In the genomic region with DNA sequence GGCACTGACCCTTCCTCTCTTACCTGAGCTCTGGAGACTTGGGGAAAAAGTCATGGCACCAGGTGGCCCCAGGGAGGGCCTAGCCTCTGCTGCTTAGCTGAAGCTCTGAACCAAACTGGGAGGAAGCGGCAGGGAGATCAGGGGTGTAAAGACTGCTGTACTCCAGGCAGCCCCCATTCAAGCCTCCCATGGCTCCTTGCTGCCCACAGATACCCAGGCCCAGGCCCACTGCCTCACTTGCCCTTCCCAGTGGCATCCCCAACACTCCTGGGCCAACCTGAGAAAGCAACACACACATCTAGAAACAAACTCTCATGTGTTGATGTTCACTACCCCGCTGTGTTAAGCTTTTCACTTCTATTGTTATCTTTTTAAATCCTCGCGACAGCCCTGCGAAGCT, we compare ENCODE assay signal across 37 cellular contexts.
"Had no signal": no experiment of that assay in that cellular context is flagged by ENCODE, and none has a peak within 500 bp of the region (broad histone marks: within the 10 kb centered on the region; RNA-seq: fewer than 3 reads in every experiment).

No MANE protein-coding gene starts in this region.

- H3K27me3 ChIP-seq: brain microvascular endothelial cell, Peyer's patch had no signal

- H3K4me2 ChIP-seq: KMS-11 had no signal

- ATAC-seq: activated T-cell treated with anti-CD3 and anti-CD28 coated beads, Interleukin-2, amount 50 U/mL, for 72 hours; activated T-helper 17 cell treated with anti-CD3 and anti-CD28 coated beads, Interleukin-2, amount 50 U/mL, for 72 hours; PC-3; Right ventricle myocardium inferior; SK-N-SH treated with all-trans-retinoic acid at 6 μM for 48 hours; T-cell; T-helper 17 cell had no signal

- H3K36me3 Mint-ChIP-seq: activated CD4-positive, alpha-beta memory T cell treated with anti-CD3 and anti-CD28 coated beads for 36 hours; activated naive CD8-positive, alpha-beta T cell treated with anti-CD3 and anti-CD28 coated beads for 36 hours; T-cell had no signal

- DNase-seq: activated B cell treated with CpG ODN at 0.5 μM for 24 hours; activated CD4-positive, alpha-beta memory T cell treated with anti-CD3 and anti-CD28 coated beads for 36 hours; activated CD4-positive, alpha-beta T cell treated with anti-CD3 and anti-CD28 coated beads for 4 hours; activated CD4-positive, alpha-beta T cell treated with anti-CD3 and anti-CD28 coated beads, Interleukin-2, amount 50 U/mL, for 1 hour; activated CD4-positive, CD25-positive, alpha-beta regulatory T cell treated with anti-CD3 and anti-CD28 coated beads, Interleukin-2, amount 50 U/mL, for 72 hours; activated CD8-positive, alpha-beta memory T cell treated with anti-CD3 and anti-CD28 coated beads, Interleukin-2, amount 50 U/mL, for 4 hours; activated effector memory CD4-positive, alpha-beta T cell treated with anti-CD3 and anti-CD28 coated beads, Interleukin-2, amount 50 U/mL, for 16 hours; activated naive CD4-positive, alpha-beta T cell; activated naive CD4-positive, alpha-beta T cell treated with anti-CD3 and anti-CD28 coated beads, Interleukin-2, amount 50 U/mL, for 16 hours; activated naive CD8-positive, alpha-beta T cell treated with anti-CD3 and anti-CD28 coated beads for 36 hours; activated T-cell treated with anti-CD3 and anti-CD28 coated beads for 4 hours; activated T-cell treated with anti-CD3 and anti-CD28 coated beads, Interleukin-2, amount 50 U/mL, for 72 hours; amniotic stem cell; brain microvascular endothelial cell; NCI-H1092 treated with DMSO at 0.1 percent for 48 hours; NCI-H1417; NCI-H146; NCI-H187; NCI-H2081; NCI-H2171 treated with DMSO at 0.1 percent for 48 hours; NCI-H226; NCI-H446 treated with DMSO at 0.1 percent for 48 hours; NCI-H524; NCI-H69; NCI-H82; PC-3; RPMI8226; SIG-M5; T-cell; T-helper 17 cell had no signal

- H3K4me3 ChIP-seq: Peyer's patch had no signal

- H3K27ac ChIP-seq: brain microvascular endothelial cell, KMS-11, Peyer's patch, VCaP had no signal

- H3K27ac Mint-ChIP-seq: activated B cell treated with CpG ODN at 0.5 μM for 24 hours; activated CD4-positive, alpha-beta memory T cell treated with anti-CD3 and anti-CD28 coated beads for 36 hours; activated naive CD8-positive, alpha-beta T cell treated with anti-CD3 and anti-CD28 coated beads for 36 hours; activated T-cell treated with anti-CD3 and anti-CD28 coated beads, Interleukin-2, amount 50 U/mL, for 72 hours; activated T-helper 17 cell treated with anti-CD3 and anti-CD28 coated beads, Interleukin-2, amount 50 U/mL, for 72 hours; T-cell; T-helper 17 cell had no signal

- H3K9ac ChIP-seq: KMS-11 had no signal

- H3K4me1 Mint-ChIP-seq: activated T-helper 17 cell treated with anti-CD3 and anti-CD28 coated beads, Interleukin-2, amount 50 U/mL, for 72 hours had no signal

- H3K36me3 ChIP-seq: brain microvascular endothelial cell, Peyer's patch had no signal

- H3K9me3 ChIP-seq: Peyer's patch had no signal

- H3K9me3 Mint-ChIP-seq: activated B cell treated with CpG ODN at 0.5 μM for 24 hours; activated CD4-positive, alpha-beta memory T cell treated with anti-CD3 and anti-CD28 coated beads for 36 hours; activated naive CD8-positive, alpha-beta T cell treated with anti-CD3 and anti-CD28 coated beads for 36 hours; activated T-cell treated with anti-CD3 and anti-CD28 coated beads, Interleukin-2, amount 50 U/mL, for 72 hours; activated T-helper 17 cell treated with anti-CD3 and anti-CD28 coated beads, Interleukin-2, amount 50 U/mL, for 72 hours; central memory CD8-positive, alpha-beta T cell; T-cell had no signal

- H3K4me3 Mint-ChIP-seq: activated B cell treated with CpG ODN at 0.5 μM for 24 hours; activated CD4-positive, alpha-beta memory T cell treated with anti-CD3 and anti-CD28 coated beads for 36 hours; activated naive CD8-positive, alpha-beta T cell treated with anti-CD3 and anti-CD28 coated beads for 36 hours; activated T-cell treated with anti-CD3 and anti-CD28 coated beads, Interleukin-2, amount 50 U/mL, for 72 hours; activated T-helper 17 cell treated with anti-CD3 and anti-CD28 coated beads, Interleukin-2, amount 50 U/mL, for 72 hours; central memory CD8-positive, alpha-beta T cell; T-cell; T-helper 17 cell had no signal
